ENCODE assay signal across 15 cellular contexts in the genomic region with DNA sequence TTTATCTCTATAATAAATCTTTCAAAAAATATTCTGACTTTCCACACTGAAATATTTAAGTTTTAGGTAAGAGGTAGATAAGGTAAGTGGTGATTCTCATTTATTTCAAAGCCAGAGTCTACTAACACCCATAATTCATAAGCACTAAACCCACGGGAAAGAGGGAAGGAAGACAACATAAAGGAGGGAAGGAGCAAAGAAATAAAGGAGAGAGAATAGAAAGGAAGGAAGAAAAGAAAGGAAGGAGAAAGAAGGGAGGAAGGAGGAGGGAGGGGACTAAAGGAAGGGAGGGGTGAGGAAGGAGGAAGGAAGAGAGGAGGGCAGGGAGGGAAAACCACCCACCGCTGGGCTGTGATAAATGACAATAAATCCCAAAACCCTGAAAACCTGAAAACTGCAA. TPM values are rescaled to one million over a fixed set of nuclear protein-coding genes. Genes with fewer than 3 reads are reported as not detected.
A peak's percentile ranks its signal among the peaks of the same experiment; 100 is the strongest.
DNase-seq lines count a peak whose midpoint lies in the region; ATAC-seq and TF ChIP-seq lines count a peak whose summit lies in the region.
"Had no signal": no experiment of that assay in that cellular context is flagged by ENCODE, and none has a peak within 500 bp of the region (broad histone marks: within the 10 kb centered on the region; RNA-seq: fewer than 3 reads in every experiment).

No MANE protein-coding gene starts in this region.

- no peak overlapping the region for H2AFZ ChIP-seq in OCI-LY1 (ENCODE audit: low read length)
- H2AFZ ChIP-seq: hepatocyte had no signal

- intact Hi-C loops in heart left ventricle (cut with DNase I) (no loop called here), Right ventricle myocardium inferior (cut with DNase I) (no loop called here), transverse colon (cut with DNase I; ENCODE audit: low total_unique reads) (no loop called here)

- no peaks in the 10 kb centered on the region for H3K9me3 Mint-ChIP-seq in endodermal cell
- no peaks in the 10 kb centered on the region for H3K9me3 Mint-ChIP-seq in activated naive CD4-positive, alpha-beta T cell treated with anti-CD3 and anti-CD28 coated beads, Interleukin-2, amount 50 U/mL, for 72 hours

- H3F3A ChIP-seq in OCI-LY1 (ENCODE audit: insufficient read depth, low read length): 0 out of 2 replicates have a peak, but pooled peaks cover 5% of the 10 kb centered on the region

- H3K27me3 Mint-ChIP-seq in endodermal cell (ENCODE audit: insufficient read depth): no peaks in the 10 kb centered on the region

- no peaks in the 10 kb centered on the region for H3K27me3 ChIP-seq in heart left ventricle
- no peaks in the 10 kb centered on the region for H3K27me3 ChIP-seq in OCI-LY1 (ENCODE audit: insufficient read depth, low read length)
- H3K27me3 ChIP-seq in effector memory CD4-positive, alpha-beta T cell (replicated peaks; ENCODE audit: control insufficient read depth, insufficient read depth, low read length, poor library complexity, severe bottlenecking): no peaks in the 10 kb centered on the region
- H3K27me3 ChIP-seq in transverse colon: no peaks in the 10 kb centered on the region
- no peaks in the 10 kb centered on the region for H3K27me3 ChIP-seq in endodermal cell (ENCODE audit: control insufficient read depth, insufficient read depth, low read length, poor library complexity, severe bottlenecking)
- H3K27me3 ChIP-seq: hepatocyte had no signal

- TF ChIP-seq POLR2A in heart left ventricle (IDR thresholded peaks at IDR 0.05): no peak
- no peak for TF ChIP-seq POLR2A in transverse colon (IDR thresholded peaks at IDR 0.05)
- TF ChIP-seq POLR2A in erythroblast (IDR thresholded peaks at IDR 0.05; ENCODE audit: low read length): no peak

- H3K9me3 ChIP-seq in heart left ventricle: no peaks in the 10 kb centered on the region
- no peaks in the 10 kb centered on the region for H3K9me3 ChIP-seq in OCI-LY1 (ENCODE audit: low read length)
- no peaks in the 10 kb centered on the region for H3K9me3 ChIP-seq in effector memory CD4-positive, alpha-beta T cell (ENCODE audit: control insufficient read depth, low read length)
- no peaks in the 10 kb centered on the region for H3K9me3 ChIP-seq in transverse colon
- H3K9me3 ChIP-seq in endodermal cell (ENCODE audit: control insufficient read depth, low read length): no peaks in the 10 kb centered on the region

- H3K4me1 ChIP-seq in heart left ventricle (peaks cover 0 to 76% (median 51%) of the 10 kb centered on the region in 12 donors), OCI-LY1 (ENCODE audit: insufficient read depth, low read length, severe bottlenecking) (peaks cover 64% of the 10 kb centered on the region), transverse colon (peaks cover 19 to 56% (median 23%) of the 10 kb centered on the region in 4 donors), endodermal cell (ENCODE audit: control insufficient read depth, insufficient read depth, low read length) (no peaks in the 10 kb centered on the region)
- peaks cover 55% of the 10 kb centered on the region for H3K4me1 ChIP-seq in effector memory CD4-positive, alpha-beta T cell (ENCODE audit: control insufficient read depth, insufficient read depth, low read length, poor library complexity, severe bottlenecking)

- H3K4me1 Mint-ChIP-seq in endodermal cell: no peaks in the 10 kb centered on the region

- H3K9ac ChIP-seq in OCI-LY1 (ENCODE audit: low read length): peak overlapping the region; percentile 12; the same call in 1 of the 2 replicates
- no peak overlapping the region for H3K9ac ChIP-seq in endodermal cell (ENCODE audit: extremely low read depth, low read length, poor library complexity, severe bottlenecking)

- no peak overlapping the region for H3K4me3 Mint-ChIP-seq in endodermal cell

- no peaks in the 10 kb centered on the region for H3K36me3 ChIP-seq in heart left ventricle
- no peaks in the 10 kb centered on the region for H3K36me3 ChIP-seq in OCI-LY1 (ENCODE audit: insufficient read depth, low read length)
- H3K36me3 ChIP-seq in effector memory CD4-positive, alpha-beta T cell (ENCODE audit: control insufficient read depth, insufficient read depth, low read length): no peaks in the 10 kb centered on the region
- H3K36me3 ChIP-seq in transverse colon: no peaks in the 10 kb centered on the region
- no peaks in the 10 kb centered on the region for H3K36me3 ChIP-seq in endodermal cell (ENCODE audit: control insufficient read depth, insufficient read depth, low read length)

- DNase-seq in heart left ventricle: no peak
- no peak for DNase-seq in Right ventricle myocardium inferior (ENCODE audit: missing footprints)
- no peak for DNase-seq in effector memory CD4-positive, alpha-beta T cell
- DNase-seq in transverse colon: no peak
- DNase-seq in endodermal cell: no peak
- no peak for DNase-seq in activated naive CD4-positive, alpha-beta T cell treated with anti-CD3 and anti-CD28 coated beads, Interleukin-2, amount 50 U/mL, for 72 hours (ENCODE audit: low spot score in 2 of 2)
- no peak for DNase-seq in erythroblast (lab: John Stamatoyannopoulos, UW)
- DNase-seq: DMS 273 treated with DMSO at 0.1 percent for 48 hours; Karpas-422; NK-92 treated with Interleukin-12 subunit alpha and Interleukin-12 subunit beta, amount 100 ng/mL, for 24 hours; posterior cingulate gyrus; Right ventricle myocardium superior; T1000 had no signal

- in situ Hi-C loops in transverse colon (cut with MboI; ENCODE audit: low pct_ligation_motif_present in 1 of 4, low pct_unique_long_range_greater_than_20kb in 1 of 4, low sequenced_read_pairs in 3 of 4): no loop called here

- no peak for ATAC-seq in heart left ventricle
- ATAC-seq in Right ventricle myocardium inferior: no peak
- ATAC-seq in activated naive CD4-positive, alpha-beta T cell treated with anti-CD3 and anti-CD28 coated beads, Interleukin-2, amount 50 U/mL, for 72 hours: no peak

- H3K9me2 ChIP-seq in OCI-LY1 (ENCODE audit: low read depth, low read length): no peaks in the 10 kb centered on the region

- TF ChIP-seq EP300 in transverse colon (IDR thresholded peaks at IDR 0.05; ENCODE audit: low read depth): no peak

- H4K20me1 ChIP-seq in OCI-LY1 (ENCODE audit: insufficient read depth, low read length): no peaks in the 10 kb centered on the region

- H3K79me2 ChIP-seq in OCI-LY1 (ENCODE audit: insufficient read depth, low read length): peaks cover 17% of the 10 kb centered on the region
- H3K79me2 ChIP-seq: hepatocyte had no signal

- H3K4me3 ChIP-seq in heart left ventricle: no peak overlapping the region
- no peak overlapping the region for H3K4me3 ChIP-seq in OCI-LY1 (ENCODE audit: low read depth, low read length, poor library complexity, severe bottlenecking)
- no peak overlapping the region for H3K4me3 ChIP-seq in effector memory CD4-positive, alpha-beta T cell (ENCODE audit: insufficient read depth, low read depth, low read length, poor library complexity, severe bottlenecking)
- no peak overlapping the region for H3K4me3 ChIP-seq in transverse colon
- no peak overlapping the region for H3K4me3 ChIP-seq in endodermal cell (ENCODE audit: low read length)
- H3K4me3 ChIP-seq: hepatocyte had no signal

- 50 to 64% (median 56%) methylated on average over 2 of the region's 2 CpGs for WGBS in heart left ventricle, 4 donors
- 45 to 50% methylated on average over 1 to 2 of the region's 2 CpGs for WGBS in transverse colon (ENCODE audit: low coverage in 1 of 2), 2 donors
- WGBS in endodermal cell (ENCODE audit: insufficient coverage in 1 of 2, insufficient read length in 1 of 2), 2 experiments: 72% methylated on average over 2 of the region's 2 CpGs; no CpG with 5 or more reads in 1 of the 2 experiments

- peak overlapping the region in 7 of 12 donors; percentile 0 to 71 (median 27) for H3K27ac ChIP-seq in heart left ventricle
- peak overlapping the region; percentile 40 for H3K27ac ChIP-seq in OCI-LY1 (ENCODE audit: low read depth, low read length, poor library complexity, severe bottlenecking)
- H3K27ac ChIP-seq in effector memory CD4-positive, alpha-beta T cell (ENCODE audit: insufficient read depth, low read length, poor library complexity, severe bottlenecking): peak overlapping the region; percentile 10
- H3K27ac ChIP-seq in transverse colon: peak overlapping the region in 3 of 4 donors; percentile 2 to 55 (median 19)
- no peak overlapping the region for H3K27ac ChIP-seq in endodermal cell (ENCODE audit: low read depth, low read length)
- H3K27ac ChIP-seq: hepatocyte had no signal

- H3K27ac Mint-ChIP-seq in endodermal cell: no peak overlapping the region
- H3K27ac Mint-ChIP-seq in activated naive CD4-positive, alpha-beta T cell treated with anti-CD3 and anti-CD28 coated beads, Interleukin-2, amount 50 U/mL, for 72 hours: peak overlapping the region in 1 of 2 donors; percentile 71

- H3K36me3 Mint-ChIP-seq in endodermal cell (ENCODE audit: low read depth): no peaks in the 10 kb centered on the region
- H3K36me3 Mint-ChIP-seq in activated naive CD4-positive, alpha-beta T cell treated with anti-CD3 and anti-CD28 coated beads, Interleukin-2, amount 50 U/mL, for 72 hours: no peaks in the 10 kb centered on the region

- no peak for TF ChIP-seq CTCF in heart left ventricle (IDR thresholded peaks at IDR 0.05)
- no peak for TF ChIP-seq CTCF in OCI-LY1 (IDR thresholded peaks at IDR 0.05; ENCODE audit: low read length)
- no peak for TF ChIP-seq CTCF in transverse colon (IDR thresholded peaks at IDR 0.05)
- TF ChIP-seq CTCF in endodermal cell (conservative IDR thresholded peaks at IDR 0.05): no peak

- H3K4me2 ChIP-seq in OCI-LY1 (ENCODE audit: low read length): peak overlapping the region; percentile 40; the same call in 1 of the 2 replicates
- H3K4me2 ChIP-seq: hepatocyte had no signal

RNA-seq across cellular contexts. Expression of a gene that starts 25.2 kb away (rescaled TPM):
- 10 to 100 TPM; 18.7 to 34.1 (median 28.0) TPM for total RNA-seq in heart left ventricle
- polyA plus RNA-seq in heart left ventricle: 1 to 10 TPM; 7.1 to 9.5 TPM
- 34.7 TPM for total RNA-seq in Right ventricle myocardium inferior
- total RNA-seq in transverse colon: 10 to 100 TPM; 16.2 to 52.7 (median 34.8) TPM
- 1 to 10 TPM; 1.6 to 3.4 TPM for total RNA-seq in endodermal cell
- polyA plus RNA-seq in endodermal cell (2013, experiment 1 of 2): 0.32 TPM
- 0.12 TPM for polyA plus RNA-seq in endodermal cell (2013, experiment 2 of 2)
- 1 to 10 TPM; 8.7 to 9.0 TPM for total RNA-seq in activated naive CD4-positive, alpha-beta T cell treated with anti-CD3 and anti-CD28 coated beads, Interleukin-2, amount 50 U/mL, for 72 hours

RNA-seq across cellular contexts. Expression of a gene that starts 55.3 kb away (rescaled TPM):
- total RNA-seq in heart left ventricle (10 to 100 TPM in 6 of 9 donors, 1 to 10 TPM in 3; 6.4 to 22.1 (median 15.6) TPM), Right ventricle myocardium inferior (11.7 TPM), transverse colon (10 to 100 TPM in 1 of 4 donors, 1 to 10 TPM in 2, not detected in 1; 3.4 to 11.0 (median 7.0) TPM), endodermal cell (10 to 100 TPM; 11.2 to 11.6 TPM)
- 1 to 10 TPM; 4.7 to 5.1 TPM for polyA plus RNA-seq in heart left ventricle
- polyA plus RNA-seq in endodermal cell (2013, experiment 1 of 2): 7.9 TPM
- 5.9 TPM for polyA plus RNA-seq in endodermal cell (2013, experiment 2 of 2)
- 1 to 10 TPM; 4.2 to 6.1 TPM for total RNA-seq in activated naive CD4-positive, alpha-beta T cell treated with anti-CD3 and anti-CD28 coated beads, Interleukin-2, amount 50 U/mL, for 72 hours
